8 cellular contexts compared by ENCODE assay signal in genomic region chr19:18279516-18280246, GRCh38. TPM values are rescaled to one million over a fixed set of nuclear protein-coding genes. Genes with fewer than 3 reads are reported as not detected.
A peak's percentile ranks its signal among the peaks of the same experiment; 100 is the strongest.
DNase-seq lines count a peak whose midpoint lies in the region; ATAC-seq, FAIRE-seq and TF ChIP-seq lines count a peak whose summit lies in the region.

No MANE protein-coding gene starts in this region.

- peak; percentile 86 to 96 for TF ChIP-seq RAD21 in liver (IDR thresholded peaks at IDR 0.05)

- ATAC-seq in HG03457 (IDR thresholded peaks at IDR 0.05; ENCODE audit: unreplicated experiment) (peak; percentile 0), HG02623 (IDR thresholded peaks at IDR 0.05; ENCODE audit: unreplicated experiment) (no peak)

- peak overlapping the region; percentile 97 to 100 for H3K9ac ChIP-seq in liver (ENCODE audit: low read depth in 1 of 2, low read length in 2 of 2)

- TF ChIP-seq CTCF in liver (IDR thresholded peaks at IDR 0.05; ENCODE audit: low read depth, low read length, missing input control): peak; percentile 80

- no peaks in the 10 kb centered on the region for H3K9me3 ChIP-seq in liver (ENCODE audit: control insufficient read depth in 4 of 4, low read length in 3 of 4)

- DNase-seq in NCI-H748 (lab: John Stamatoyannopoulos, UW; ENCODE audit: unreplicated experiment): peak; percentile 92
- peak; percentile 72 to 90 for DNase-seq in activated CD4-positive, alpha-beta T cell treated with anti-CD3 and anti-CD28 coated beads, Interleukin-2, amount 50 U/mL, for 24 hours (ENCODE audit: low read depth in 1 of 2, low spot score in 1 of 2)
- DNase-seq in dermis microvascular lymphatic vessel endothelial cell (ENCODE audit: low read depth in 2 of 2): peak; percentile 81 to 95
- peak; percentile 93 for DNase-seq in stimulated activated CD4-positive, alpha-beta T cell treated with anti-CD3 and anti-CD28 coated beads, Interleukin-2, amount 100 ng/mL, for 4 hours (ENCODE audit: low read depth)

- peaks cover 0 to 4% (median 1%) of the 10 kb centered on the region in 4 donors for H3K36me3 ChIP-seq in liver (ENCODE audit: control insufficient read depth in 4 of 4, insufficient read depth in 3 of 4, low read depth in 1 of 4, low read length in 3 of 4)

- peak overlapping the region; percentile 78 to 90 (median 84) for H3K4me3 ChIP-seq in liver (ENCODE audit: low read depth in 1 of 3, low read length in 3 of 3)

- peaks cover 7 to 44% (median 35%) of the 10 kb centered on the region in 4 donors for H3K4me1 ChIP-seq in liver (ENCODE audit: control insufficient read depth in 4 of 4, insufficient read depth in 4 of 4, low read length in 3 of 4)

- H3K27ac ChIP-seq in liver (ENCODE audit: low read depth in 1 of 2, low read length in 2 of 2): peak overlapping the region; percentile 100

- under 1% methylated on average over 55 of the region's 55 CpGs for WGBS in liver

- no peaks in the 10 kb centered on the region for H3K27me3 ChIP-seq in liver (ENCODE audit: control insufficient read depth in 4 of 4, insufficient read depth in 4 of 4, low read length in 3 of 4)

- peak; percentile 95 for FAIRE-seq in G401.6 (lab: Jason Lieb, UNC)

TF ChIP-seq in liver, 16 proteins besides CTCF, POLR2A, EP300 and RAD21:
- TF ChIP-seq HNF4G (IDR thresholded peaks at IDR 0.05) (no peak), EGR1 (IDR thresholded peaks at IDR 0.05; ENCODE audit: low read depth in 2 of 2) (peak; percentile 86 to 96), TAF1 (conservative IDR thresholded peaks at IDR 0.05) (peak; percentile 78), MAX (IDR thresholded peaks at IDR 0.05) (no peak), SP1 (IDR thresholded peaks at IDR 0.05) (peak; percentile 84), FOXA1 (IDR thresholded peaks at IDR 0.05) (peak; percentile 11), GABPA (IDR thresholded peaks at IDR 0.05 in 1 of 2, conservative IDR thresholded peaks at IDR 0.05 in 1 of 2) (peak in 1 of 2 donors; percentile 49), YY1 (IDR thresholded peaks at IDR 0.05) (peak; percentile 79), REST (IDR thresholded peaks at IDR 0.05) (peak; percentile 87), RXRA (IDR thresholded peaks at IDR 0.05) (peak in 1 of 2 donors; percentile 28), HNF4A (conservative IDR thresholded peaks at IDR 0.05) (peak; percentile 10 to 41), JUND (IDR thresholded peaks at IDR 0.05) (peak in 1 of 2 donors; percentile 15), FOXA2 (IDR thresholded peaks at IDR 0.05) (no peak)
- TF ChIP-seq, protein P1, sequence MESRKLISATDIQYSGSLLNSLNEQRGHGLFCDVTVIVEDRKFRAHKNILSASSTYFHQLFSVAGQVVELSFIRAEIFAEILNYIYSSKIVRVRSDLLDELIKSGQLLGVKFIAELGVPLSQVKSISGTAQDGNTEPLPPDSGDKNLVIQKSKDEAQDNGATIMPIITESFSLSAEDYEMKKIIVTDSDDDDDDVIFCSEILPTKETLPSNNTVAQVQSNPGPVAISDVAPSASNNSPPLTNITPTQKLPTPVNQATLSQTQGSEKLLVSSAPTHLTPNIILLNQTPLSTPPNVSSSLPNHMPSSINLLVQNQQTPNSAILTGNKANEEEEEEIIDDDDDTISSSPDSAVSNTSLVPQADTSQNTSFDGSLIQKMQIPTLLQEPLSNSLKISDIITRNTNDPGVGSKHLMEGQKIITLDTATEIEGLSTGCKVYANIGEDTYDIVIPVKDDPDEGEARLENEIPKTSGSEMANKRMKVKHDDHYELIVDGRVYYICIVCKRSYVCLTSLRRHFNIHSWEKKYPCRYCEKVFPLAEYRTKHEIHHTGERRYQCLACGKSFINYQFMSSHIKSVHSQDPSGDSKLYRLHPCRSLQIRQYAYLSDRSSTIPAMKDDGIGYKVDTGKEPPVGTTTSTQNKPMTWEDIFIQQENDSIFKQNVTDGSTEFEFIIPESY (IDR thresholded peaks at IDR 0.05): peak; percentile 33

RNA-seq across cellular contexts. Expression of gene JUND, which starts 1.7 kb away (rescaled TPM):
- total RNA-seq in dermis microvascular lymphatic vessel endothelial cell (68.3 and 137 TPM in 2 replicates), liver (100 to 1,000 TPM in 1 of 2 donors, 10 to 100 TPM in 1; 36.9 to 103 TPM)
- 10 to 100 TPM; 12.8 to 46.7 TPM for polyA plus RNA-seq in liver

RNA-seq across cellular contexts. Expression of gene IQCN, which starts 5.4 kb away (rescaled TPM):
- total RNA-seq in dermis microvascular lymphatic vessel endothelial cell (0.13 and 0.25 TPM in 2 replicates), liver (1 to 10 TPM in 1 of 2 donors, under 1 TPM in 1; 0.19 to 2.4 TPM)
- under 1 TPM; 0.43 to 0.64 TPM for polyA plus RNA-seq in liver

RNA-seq across cellular contexts. Expression of gene LSM4, which starts 43.2 kb away (rescaled TPM):
- 113 and 130 TPM in 2 replicates for total RNA-seq in dermis microvascular lymphatic vessel endothelial cell
- total RNA-seq in liver: 100 to 1,000 TPM in 1 of 2 donors, 10 to 100 TPM in 1; 42.4 to 100 TPM
- polyA plus RNA-seq in liver: 10 to 100 TPM; 68.4 to 81.9 TPM

RNA-seq across cellular contexts. Expression of gene PDE4C, which starts 53.4 kb away (rescaled TPM):
- total RNA-seq in dermis microvascular lymphatic vessel endothelial cell: under 0.01 and 0.13 TPM in 2 replicates
- under 1 TPM; 0.51 to 0.75 TPM for total RNA-seq in liver
- polyA plus RNA-seq in liver: under 1 TPM in 1 of 2 donors, not detected in 1; 0.23 TPM
